1 cellular context compared by ENCODE assay signal in the genomic region with DNA sequence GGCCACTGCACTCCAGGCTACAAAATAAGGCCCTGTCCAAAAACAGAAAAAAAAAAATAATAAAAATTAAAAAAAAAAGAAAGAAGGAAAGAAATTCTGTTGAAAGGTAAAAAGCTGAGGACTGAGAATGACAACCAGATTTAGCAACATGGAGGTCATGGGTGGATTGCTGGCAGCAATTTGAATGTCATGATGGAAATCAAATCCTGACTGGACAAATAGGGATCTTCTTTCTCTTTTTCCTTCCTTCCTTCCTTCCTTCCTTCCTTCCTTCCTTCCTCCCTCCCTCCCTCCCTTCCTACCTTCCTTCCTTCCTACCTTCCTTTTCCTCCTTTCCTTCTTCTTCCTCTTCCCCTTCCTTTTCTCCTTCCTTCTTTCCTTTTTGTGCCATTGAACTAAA.
TF ChIP-seq lines count a peak whose summit lies in the region.

No MANE protein-coding gene starts in this region.

TF ChIP-seq in HepG2, 621 proteins besides CTCF, POLR2A, EP300 and RAD21 (continued from another document):
- TF ChIP-seq, protein P1, sequence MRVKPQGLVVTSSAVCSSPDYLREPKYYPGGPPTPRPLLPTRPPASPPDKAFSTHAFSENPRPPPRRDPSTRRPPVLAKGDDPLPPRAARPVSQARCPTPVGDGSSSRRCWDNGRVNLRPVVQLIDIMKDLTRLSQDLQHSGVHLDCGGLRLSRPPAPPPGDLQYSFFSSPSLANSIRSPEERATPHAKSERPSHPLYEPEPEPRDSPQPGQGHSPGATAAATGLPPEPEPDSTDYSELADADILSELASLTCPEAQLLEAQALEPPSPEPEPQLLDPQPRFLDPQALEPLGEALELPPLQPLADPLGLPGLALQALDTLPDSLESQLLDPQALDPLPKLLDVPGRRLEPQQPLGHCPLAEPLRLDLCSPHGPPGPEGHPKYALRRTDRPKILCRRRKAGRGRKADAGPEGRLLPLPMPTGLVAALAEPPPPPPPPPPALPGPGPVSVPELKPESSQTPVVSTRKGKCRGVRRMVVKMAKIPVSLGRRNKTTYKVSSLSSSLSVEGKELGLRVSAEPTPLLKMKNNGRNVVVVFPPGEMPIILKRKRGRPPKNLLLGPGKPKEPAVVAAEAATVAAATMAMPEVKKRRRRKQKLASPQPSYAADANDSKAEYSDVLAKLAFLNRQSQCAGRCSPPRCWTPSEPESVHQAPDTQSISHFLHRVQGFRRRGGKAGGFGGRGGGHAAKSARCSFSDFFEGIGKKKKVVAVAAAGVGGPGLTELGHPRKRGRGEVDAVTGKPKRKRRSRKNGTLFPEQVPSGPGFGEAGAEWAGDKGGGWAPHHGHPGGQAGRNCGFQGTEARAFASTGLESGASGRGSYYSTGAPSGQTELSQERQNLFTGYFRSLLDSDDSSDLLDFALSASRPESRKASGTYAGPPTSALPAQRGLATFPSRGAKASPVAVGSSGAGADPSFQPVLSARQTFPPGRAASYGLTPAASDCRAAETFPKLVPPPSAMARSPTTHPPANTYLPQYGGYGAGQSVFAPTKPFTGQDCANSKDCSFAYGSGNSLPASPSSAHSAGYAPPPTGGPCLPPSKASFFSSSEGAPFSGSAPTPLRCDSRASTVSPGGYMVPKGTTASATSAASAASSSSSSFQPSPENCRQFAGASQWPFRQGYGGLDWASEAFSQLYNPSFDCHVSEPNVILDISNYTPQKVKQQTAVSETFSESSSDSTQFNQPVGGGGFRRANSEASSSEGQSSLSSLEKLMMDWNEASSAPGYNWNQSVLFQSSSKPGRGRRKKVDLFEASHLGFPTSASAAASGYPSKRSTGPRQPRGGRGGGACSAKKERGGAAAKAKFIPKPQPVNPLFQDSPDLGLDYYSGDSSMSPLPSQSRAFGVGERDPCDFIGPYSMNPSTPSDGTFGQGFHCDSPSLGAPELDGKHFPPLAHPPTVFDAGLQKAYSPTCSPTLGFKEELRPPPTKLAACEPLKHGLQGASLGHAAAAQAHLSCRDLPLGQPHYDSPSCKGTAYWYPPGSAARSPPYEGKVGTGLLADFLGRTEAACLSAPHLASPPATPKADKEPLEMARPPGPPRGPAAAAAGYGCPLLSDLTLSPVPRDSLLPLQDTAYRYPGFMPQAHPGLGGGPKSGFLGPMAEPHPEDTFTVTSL (CRISPR knock-in tag; IDR thresholded peaks at IDR 0.05; ENCODE audit: borderline replicate concordance) = no peak
- TF ChIP-seq HOXA7 (CRISPR knock-in tag; IDR thresholded peaks at IDR 0.05) (no peak), SRY (CRISPR knock-in tag; IDR thresholded peaks at IDR 0.05) (no peak), PCBP1 (IDR thresholded peaks at IDR 0.05; ENCODE audit: borderline replicate concordance, low read depth, low read length) (peak; percentile 68; the same call in 1 of the 2 replicates), POLR2G (IDR thresholded peaks at IDR 0.05; ENCODE audit: low read depth, low read length) (no peak), ZC3H13 (CRISPR knock-in tag; IDR thresholded peaks at IDR 0.05) (no peak), RCOR2 (CRISPR knock-in tag; IDR thresholded peaks at IDR 0.05) (no peak), TSC22D2 (CRISPR knock-in tag; IDR thresholded peaks at IDR 0.05; ENCODE audit: borderline replicate concordance) (no peak), CBX5 (CRISPR knock-in tag; IDR thresholded peaks at IDR 0.05; ENCODE audit: borderline replicate concordance) (no peak), SIX4 (CRISPR knock-in tag; IDR thresholded peaks at IDR 0.05) (no peak), HNRNPK (IDR thresholded peaks at IDR 0.05; ENCODE audit: low read depth, low read length, poor library complexity, severe bottlenecking) (peak; percentile 93), ZNF776 (CRISPR knock-in tag; IDR thresholded peaks at IDR 0.05) (no peak), ZBTB42 (CRISPR knock-in tag; IDR thresholded peaks at IDR 0.05) (no peak)
- TF ChIP-seq, protein P2, sequence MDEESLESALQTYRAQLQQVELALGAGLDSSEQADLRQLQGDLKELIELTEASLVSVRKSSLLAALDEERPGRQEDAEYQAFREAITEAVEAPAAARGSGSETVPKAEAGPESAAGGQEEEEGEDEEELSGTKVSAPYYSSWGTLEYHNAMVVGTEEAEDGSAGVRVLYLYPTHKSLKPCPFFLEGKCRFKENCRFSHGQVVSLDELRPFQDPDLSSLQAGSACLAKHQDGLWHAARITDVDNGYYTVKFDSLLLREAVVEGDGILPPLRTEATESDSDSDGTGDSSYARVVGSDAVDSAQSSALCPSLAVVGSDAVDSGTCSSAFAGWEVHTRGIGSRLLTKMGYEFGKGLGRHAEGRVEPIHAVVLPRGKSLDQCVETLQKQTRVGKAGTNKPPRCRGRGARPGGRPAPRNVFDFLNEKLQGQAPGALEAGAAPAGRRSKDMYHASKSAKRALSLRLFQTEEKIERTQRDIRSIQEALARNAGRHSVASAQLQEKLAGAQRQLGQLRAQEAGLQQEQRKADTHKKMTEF (CRISPR knock-in tag; IDR thresholded peaks at IDR 0.05) = no peak
- TF ChIP-seq, protein P3, sequence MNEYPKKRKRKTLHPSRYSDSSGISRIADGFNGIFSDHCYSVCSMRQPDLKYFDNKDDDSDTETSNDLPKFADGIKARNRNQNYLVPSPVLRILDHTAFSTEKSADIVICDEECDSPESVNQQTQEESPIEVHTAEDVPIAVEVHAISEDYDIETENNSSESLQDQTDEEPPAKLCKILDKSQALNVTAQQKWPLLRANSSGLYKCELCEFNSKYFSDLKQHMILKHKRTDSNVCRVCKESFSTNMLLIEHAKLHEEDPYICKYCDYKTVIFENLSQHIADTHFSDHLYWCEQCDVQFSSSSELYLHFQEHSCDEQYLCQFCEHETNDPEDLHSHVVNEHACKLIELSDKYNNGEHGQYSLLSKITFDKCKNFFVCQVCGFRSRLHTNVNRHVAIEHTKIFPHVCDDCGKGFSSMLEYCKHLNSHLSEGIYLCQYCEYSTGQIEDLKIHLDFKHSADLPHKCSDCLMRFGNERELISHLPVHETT (CRISPR knock-in tag; conservative IDR thresholded peaks at IDR 0.05) = no peak
- TF ChIP-seq, protein P4, sequence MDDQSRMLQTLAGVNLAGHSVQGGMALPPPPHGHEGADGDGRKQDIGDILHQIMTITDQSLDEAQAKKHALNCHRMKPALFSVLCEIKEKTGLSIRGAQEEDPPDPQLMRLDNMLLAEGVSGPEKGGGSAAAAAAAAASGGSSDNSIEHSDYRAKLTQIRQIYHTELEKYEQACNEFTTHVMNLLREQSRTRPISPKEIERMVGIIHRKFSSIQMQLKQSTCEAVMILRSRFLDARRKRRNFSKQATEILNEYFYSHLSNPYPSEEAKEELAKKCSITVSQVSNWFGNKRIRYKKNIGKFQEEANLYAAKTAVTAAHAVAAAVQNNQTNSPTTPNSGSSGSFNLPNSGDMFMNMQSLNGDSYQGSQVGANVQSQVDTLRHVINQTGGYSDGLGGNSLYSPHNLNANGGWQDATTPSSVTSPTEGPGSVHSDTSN (CRISPR knock-in tag; IDR thresholded peaks at IDR 0.05; ENCODE audit: borderline replicate concordance) = no peak
